ENCODE assay signal across 14 cellular contexts in genomic region chr21:46220847-46221246, GRCh38. TPM values are rescaled to one million over a fixed set of nuclear protein-coding genes. Genes with fewer than 3 reads are reported as not detected.
DNase-seq lines count a peak whose midpoint lies in the region; TF ChIP-seq lines count a peak whose summit lies in the region.
"Had no signal": no experiment of that assay in that cellular context is flagged by ENCODE, and none has a peak within 500 bp of the region (broad histone marks: within the 10 kb centered on the region; RNA-seq: fewer than 3 reads in every experiment).

No MANE protein-coding gene starts in this region.

- no peak overlapping the region for H4K5ac ChIP-seq in mesendoderm (ENCODE audit: low read length)

- TF ChIP-seq POLR2A in sigmoid colon (IDR thresholded peaks at IDR 0.05) = no peak
- TF ChIP-seq POLR2A in testis (IDR thresholded peaks at IDR 0.05) = no peak

- no peaks in the 10 kb centered on the region for H3K9me3 Mint-ChIP-seq in chondrocyte (ENCODE audit: low read depth)
- H3K9me3 Mint-ChIP-seq in CD8-positive, alpha-beta memory T cell = no peaks in the 10 kb centered on the region

- H3K4me3 Mint-ChIP-seq in chondrocyte (ENCODE audit: unreplicated experiment) = no peak overlapping the region
- H3K4me3 Mint-ChIP-seq in CD8-positive, alpha-beta memory T cell = no peak overlapping the region
- H3K4me3 Mint-ChIP-seq: CD4-positive, alpha-beta memory T cell had no signal

- no peaks in the 10 kb centered on the region for H3K27me3 ChIP-seq in sigmoid colon
- H3K27me3 ChIP-seq in testis = no peaks in the 10 kb centered on the region
- H3K27me3 ChIP-seq in CD8-positive, alpha-beta memory T cell (ENCODE audit: insufficient read depth, low read length, poor library complexity, severe bottlenecking) = no peaks in the 10 kb centered on the region
- H3K27me3 ChIP-seq in mesendoderm (ENCODE audit: insufficient read depth, low read length, poor library complexity) = no peaks in the 10 kb centered on the region
- H3K27me3 ChIP-seq: BE2C had no signal

- H4K8ac ChIP-seq in mesendoderm (ENCODE audit: low read depth, low read length) = no peak overlapping the region

- no peak overlapping the region for H2AK5ac ChIP-seq in mesendoderm (ENCODE audit: low read length)

- H3K56ac ChIP-seq in mesendoderm (ENCODE audit: low read length) = no peak overlapping the region

- H3K4me1 Mint-ChIP-seq in chondrocyte (ENCODE audit: low read depth) = peaks cover 18% of the 10 kb centered on the region
- H3K4me1 Mint-ChIP-seq in CD8-positive, alpha-beta memory T cell = peaks cover 0 to 15% (median 6%) of the 10 kb centered on the region in 3 donors

- H2BK120ac ChIP-seq in mesendoderm (ENCODE audit: low read depth, low read length) = no peak overlapping the region

- CTCF ChIA-PET in CD8-positive, alpha-beta memory T cell (lab: Charles Lee) = no interaction called here

- H3K4me1 ChIP-seq in sigmoid colon (peaks cover 0 to 6% (median 3%) of the 10 kb centered on the region in 4 donors), testis (peaks cover under 1% of the 10 kb centered on the region), mesendoderm (ENCODE audit: control insufficient read depth, low read depth, low read length) (no peaks in the 10 kb centered on the region)
- H3K4me1 ChIP-seq in CD8-positive, alpha-beta memory T cell (ENCODE audit: insufficient read depth, low read length) = no peaks in the 10 kb centered on the region
- H3K4me1 ChIP-seq: A549, BE2C, HAP-1 had no signal

- DNase-seq in chondrocyte (ENCODE audit: low spot score) (peak; percentile 53), sigmoid colon (peak; percentile 50), testis (peak; percentile 2), GDM1 (lab: John Stamatoyannopoulos, UW) (no peak), mesendoderm (no peak)
- DNase-seq in CD8-positive, alpha-beta memory T cell = no peak
- DNase-seq: BE2C; CD4-positive, alpha-beta memory T cell; COR-L47; DND-41 had no signal

- peaks cover 33% of the 10 kb centered on the region for H3K79me2 ChIP-seq in mesendoderm (ENCODE audit: control insufficient read depth, insufficient read depth, low read length)

- H3K18ac ChIP-seq in mesendoderm (ENCODE audit: low read length) = no peak overlapping the region

- no peak overlapping the region for H3K23ac ChIP-seq in mesendoderm (ENCODE audit: low read length)

- intact Hi-C loops in sigmoid colon (cut with DNase I) = no loop called here
- intact Hi-C loops in testis (cut with DNase I; ENCODE audit: low total_unique reads) = no loop called here

- H2BK15ac ChIP-seq in mesendoderm (replicated peaks; ENCODE audit: low read depth) = no peak overlapping the region

- H3K4ac ChIP-seq in mesendoderm (ENCODE audit: low read depth, low read length) = no peak overlapping the region

- H3K4me2 ChIP-seq in mesendoderm (ENCODE audit: low read length) = no peak overlapping the region
- H3K4me2 ChIP-seq: A549 had no signal

- no peaks in the 10 kb centered on the region for H3K9me3 ChIP-seq in sigmoid colon
- no peaks in the 10 kb centered on the region for H3K9me3 ChIP-seq in testis
- no peaks in the 10 kb centered on the region for H3K9me3 ChIP-seq in CD8-positive, alpha-beta memory T cell (ENCODE audit: low read length)
- H3K9me3 ChIP-seq: A549, BE2C, HAP-1 had no signal

- no peak overlapping the region for H2BK5ac ChIP-seq in mesendoderm (ENCODE audit: low read length)

- H3K36me3 ChIP-seq in sigmoid colon = peaks cover 0 to 63% (median 34%) of the 10 kb centered on the region in 4 donors
- no peaks in the 10 kb centered on the region for H3K36me3 ChIP-seq in testis (ENCODE audit: low read depth, missing control alignments)
- H3K36me3 ChIP-seq in CD8-positive, alpha-beta memory T cell (ENCODE audit: insufficient read depth, low read length) = peaks cover 5% of the 10 kb centered on the region
- peaks cover 5% of the 10 kb centered on the region for H3K36me3 ChIP-seq in mesendoderm (ENCODE audit: control insufficient read depth, insufficient read depth, low read length)

- H3K27ac ChIP-seq in VCaP = peak overlapping the region; percentile 38; the same call in 1 of the 2 replicates
- H3K27ac ChIP-seq in sigmoid colon = no peak overlapping the region
- no peak overlapping the region for H3K27ac ChIP-seq in testis
- no peak overlapping the region for H3K27ac ChIP-seq in CD8-positive, alpha-beta memory T cell (ENCODE audit: low read depth, low read length)
- no peak overlapping the region for H3K27ac ChIP-seq in mesendoderm (ENCODE audit: low read depth, low read length)
- H3K27ac ChIP-seq: A549, C4-2B had no signal

- peaks cover 40% of the 10 kb centered on the region for H3K79me1 ChIP-seq in mesendoderm (ENCODE audit: low read length)

- H3K4me3 ChIP-seq in sigmoid colon (no peak overlapping the region), testis (no peak overlapping the region), mesendoderm (ENCODE audit: low read length) (no peak overlapping the region)
- no peak overlapping the region for H3K4me3 ChIP-seq in CD8-positive, alpha-beta memory T cell (ENCODE audit: low read length)
- H3K4me3 ChIP-seq: A549, HAP-1 had no signal

- WGBS in sigmoid colon, 2 donors = 94% methylated on average over 8 of the region's 8 CpGs
- WGBS in testis, 2 donors = 87 to 97% methylated on average over 8 of the region's 8 CpGs
- no CpG with 5 or more reads among the region's 8 CpGs for WGBS in mesendoderm (ENCODE audit: extremely low coverage, insufficient coverage, low lambda C conversion rate)

- POLR2A ChIA-PET in CD8-positive, alpha-beta memory T cell (lab: Charles Lee) = no interaction called here

- H3K36me3 Mint-ChIP-seq in chondrocyte (ENCODE audit: low read depth) = peaks cover 18% of the 10 kb centered on the region
- H3K36me3 Mint-ChIP-seq in CD8-positive, alpha-beta memory T cell = peaks cover 0 to 57% (median 1%) of the 10 kb centered on the region in 3 donors

- no peak overlapping the region for H3K27ac Mint-ChIP-seq in chondrocyte (ENCODE audit: unreplicated experiment)
- H3K27ac Mint-ChIP-seq in CD8-positive, alpha-beta memory T cell = no peak overlapping the region

- TF ChIP-seq CTCF in VCaP (conservative IDR thresholded peaks at IDR 0.05) = no peak
- TF ChIP-seq CTCF in chondrocyte (IDR thresholded peaks at IDR 0.05) = no peak
- TF ChIP-seq CTCF in sigmoid colon (IDR thresholded peaks at IDR 0.05) = no peak
- no peak for TF ChIP-seq CTCF in testis (IDR thresholded peaks at IDR 0.05)

- no peaks in the 10 kb centered on the region for H3K27me3 Mint-ChIP-seq in chondrocyte (ENCODE audit: low read depth)
- H3K27me3 Mint-ChIP-seq in CD8-positive, alpha-beta memory T cell = no peaks in the 10 kb centered on the region
- H3K27me3 Mint-ChIP-seq: CD4-positive, alpha-beta memory T cell had no signal

- H3K9ac ChIP-seq in mesendoderm (ENCODE audit: low read length) = no peak overlapping the region

- TF ChIP-seq EP300 in sigmoid colon (IDR thresholded peaks at IDR 0.05) = no peak

RNA-seq across cellular contexts. Expression of gene LSS, which starts 7.7 kb away (rescaled TPM):
- total RNA-seq in chondrocyte (93.2 to 110 TPM (median 107 TPM) in 3 replicates), sigmoid colon (10 to 100 TPM; 47.6 to 63.7 (median 57.0) TPM), testis (100 to 1,000 TPM; 126 to 152 TPM)
- polyA plus RNA-seq in sigmoid colon (10 to 100 TPM; 17.4 to 78.6 (median 27.5) TPM), testis (ENCODE audit: insufficient read depth, low read depth, low replicate concordance) (35.6 TPM)
- 10 to 100 TPM; 19.6 to 20.4 TPM for total RNA-seq in CD8-positive, alpha-beta memory T cell
- 16.1 TPM for polyA plus RNA-seq in CD8-positive, alpha-beta memory T cell
- 61.8 TPM for polyA plus RNA-seq in mesendoderm (2013, experiment 1 of 2)
- 61.9 TPM for polyA plus RNA-seq in mesendoderm (2013, experiment 2 of 2)

RNA-seq across cellular contexts. Expression of gene SPATC1L, which starts 36.6 kb away (rescaled TPM):
- total RNA-seq in chondrocyte (14.0 to 18.5 TPM (median 14.1 TPM) in 3 replicates), sigmoid colon (10 to 100 TPM in 1 of 4 donors, 1 to 10 TPM in 2, under 1 TPM in 1; 0.95 to 18.3 (median 7.1) TPM), testis (10 to 100 TPM; 75.6 to 96.1 TPM)
- polyA plus RNA-seq in sigmoid colon (10 to 100 TPM in 1 of 3 donors, 1 to 10 TPM in 2; 3.2 to 11.0 (median 7.8) TPM), testis (ENCODE audit: insufficient read depth, low read depth, low replicate concordance) (55.4 TPM)
- 1 to 10 TPM; 5.0 TPM for total RNA-seq in CD8-positive, alpha-beta memory T cell
- 10.7 TPM for polyA plus RNA-seq in CD8-positive, alpha-beta memory T cell
- polyA plus RNA-seq in mesendoderm (2013, experiment 1 of 2) = 43.9 TPM
- polyA plus RNA-seq in mesendoderm (2013, experiment 2 of 2) = 44.7 TPM

Comparison
In these comparisons a context has a peak if more than half of its experiments do, and no peak if none do; other contexts are left out.
1. DNase-seq: peak in chondrocyte (single experiment), sigmoid colon (single experiment) and testis (single experiment); none in CD8-positive, alpha-beta memory T cell (0 of 5), GDM1 (single experiment) and mesendoderm (single experiment).